23 cellular contexts compared by ENCODE assay signal in genomic region chr1:150146853-150147542, GRCh38. TPM values are rescaled to one million over a fixed set of nuclear protein-coding genes. Genes with fewer than 3 reads are reported as not detected.
DNase-seq lines count a peak whose midpoint lies in the region; ATAC-seq, FAIRE-seq and TF ChIP-seq lines count a peak whose summit lies in the region.
"Had no signal": no experiment of that assay in that cellular context is flagged by ENCODE, and none has a peak within 500 bp of the region (broad histone marks: within the 10 kb centered on the region; RNA-seq: fewer than 3 reads in every experiment).

No MANE protein-coding gene starts in this region.

- BruUV-seq in HepG2 (replicated peaks; lab: Mats Ljungman, UMichigan) = no TSS peak

- in situ Hi-C loops in HepG2 (cut with HindIII; ENCODE audit: extremely low pct_ligation_motif_present, low pct_unique_long_range_greater_than_20kb) = no loop called here

- H3K36me3 Mint-ChIP-seq in activated T-helper 2 cell treated with anti-CD3 and anti-CD28 coated beads, Interferon-gamma antibody, Interleukin-2, Interleukin-4, amounts not matched to agents 10 μg/mL and 5 μg/mL and 100 μg/mL, durations not matched to agents 14 hours and 24 hours and 36 hours (ENCODE audit: low read depth) = peaks cover 15% of the 10 kb centered on the region
- peaks cover 0 to 24% (median 0%) of the 10 kb centered on the region in 5 donors for H3K36me3 Mint-ChIP-seq in naive thymus-derived CD4-positive, alpha-beta T cell

- no peak for TF ChIP-seq EP300 in HepG2 (IDR thresholded peaks at IDR 0.05; ENCODE audit: low read depth in 2 of 2, low read length in 2 of 2)
- TF ChIP-seq EP300 in HepG2 (CRISPR knock-in tag; IDR thresholded peaks at IDR 0.05; ENCODE audit: borderline replicate concordance) = no peak

- no peaks in the 10 kb centered on the region for H3K79me2 ChIP-seq in HepG2 (ENCODE audit: insufficient read depth, low read length)

- TF ChIP-seq POLR2A in HepG2 (IDR thresholded peaks at IDR 0.05; ENCODE audit: insufficient read depth in 1 of 2, low read depth in 2 of 2, low read length in 2 of 2) = no peak

- no peak overlapping the region for H3K4me3 ChIP-seq in naive thymus-derived CD4-positive, alpha-beta T cell (ENCODE audit: low read length)
- no peak overlapping the region for H3K4me3 ChIP-seq in HepG2 (replicated peaks in 1 of 3; ENCODE audit: insufficient read depth in 1 of 3, low read depth in 2 of 3, low read length in 3 of 3)
- H3K4me3 ChIP-seq: breast epithelium, heart left ventricle, lower lobe of right lung, psoas muscle, thyroid gland had no signal

- H3K9me3 Mint-ChIP-seq in activated T-helper 2 cell treated with anti-CD3 and anti-CD28 coated beads, Interferon-gamma antibody, Interleukin-2, Interleukin-4, amounts not matched to agents 10 μg/mL and 5 μg/mL and 100 μg/mL, durations not matched to agents 14 hours and 24 hours and 36 hours = no peaks in the 10 kb centered on the region
- H3K9me3 Mint-ChIP-seq in naive thymus-derived CD4-positive, alpha-beta T cell = peaks cover 0 to 1% (median 0%) of the 10 kb centered on the region in 11 donors
- H3K9me3 Mint-ChIP-seq: activated naive CD4-positive, alpha-beta T cell treated with anti-CD3 and anti-CD28 coated beads for 36 hours had no signal

- no peak for TF ChIP-seq CTCF in GM20000 (IDR thresholded peaks at IDR 0.05; ENCODE audit: extremely low read depth, missing control alignments)
- no peak for TF ChIP-seq CTCF in HepG2 (CRISPR knock-in tag; IDR thresholded peaks at IDR 0.05)

- H2AFZ ChIP-seq in HepG2 (ENCODE audit: low read length) = no peak overlapping the region

- peak overlapping the region; percentile 11 for H3K4me3 Mint-ChIP-seq in activated T-helper 2 cell treated with anti-CD3 and anti-CD28 coated beads, Interferon-gamma antibody, Interleukin-2, Interleukin-4, amounts not matched to agents 10 μg/mL and 5 μg/mL and 100 μg/mL, durations not matched to agents 14 hours and 24 hours and 36 hours (ENCODE audit: low read depth)
- peak overlapping the region; percentile 27 to 71 (median 64) for H3K4me3 Mint-ChIP-seq in naive thymus-derived CD4-positive, alpha-beta T cell
- H3K4me3 Mint-ChIP-seq: activated naive CD4-positive, alpha-beta T cell treated with anti-CD3 and anti-CD28 coated beads for 36 hours had no signal

- no peak for FAIRE-seq in HepG2 (lab: Jason Lieb, UNC)
- FAIRE-seq: H54 had no signal

- intact Hi-C loops in activated T-helper 2 cell treated with anti-CD3 and anti-CD28 coated beads, Interferon-gamma antibody, Interleukin-2, Interleukin-4, amounts not matched to agents 10 μg/mL and 5 μg/mL and 100 μg/mL, durations not matched to agents 14 hours and 24 hours and 36 hours (cut with micrococcal nuclease) = no loop called here
- intact Hi-C loops in naive thymus-derived CD4-positive, alpha-beta T cell (cut with micrococcal nuclease) = no loop called here
- intact Hi-C loops in HepG2 (cut with micrococcal nuclease; ENCODE audit: unreplicated experiment) = no loop called here

- no peak overlapping the region for H3K27ac Mint-ChIP-seq in activated T-helper 2 cell treated with anti-CD3 and anti-CD28 coated beads, Interferon-gamma antibody, Interleukin-2, Interleukin-4, amounts not matched to agents 10 μg/mL and 5 μg/mL and 100 μg/mL, durations not matched to agents 14 hours and 24 hours and 36 hours
- H3K27ac Mint-ChIP-seq in naive thymus-derived CD4-positive, alpha-beta T cell = peak overlapping the region in 8 of 9 donors; percentile 41 to 92 (median 79)
- H3K27ac Mint-ChIP-seq: activated naive CD4-positive, alpha-beta T cell treated with anti-CD3 and anti-CD28 coated beads for 36 hours had no signal

- DNase-seq in NCI-H2107 treated with DMSO at 0.1 percent for 48 hours (lab: John Stamatoyannopoulos, UW; ENCODE audit: unreplicated experiment) (peak; percentile 35), NCI-H2107 (lab: John Stamatoyannopoulos, UW) (no peak), GM20000 (ENCODE audit: low spot score) (peak; percentile 6), cerebellar nuclear complex (lab: John Stamatoyannopoulos, UW) (no peak), HepG2 (ENCODE audit: low spot score) (no peak)
- DNase-seq in activated T-helper 2 cell treated with anti-CD3 and anti-CD28 coated beads, Interferon-gamma antibody, Interleukin-2, Interleukin-4, amounts not matched to agents 10 μg/mL and 5 μg/mL and 100 μg/mL, durations not matched to agents 14 hours and 24 hours and 36 hours (ENCODE audit: low spot score) = no peak
- DNase-seq in naive thymus-derived CD4-positive, alpha-beta T cell = peak in 5 of 9 donors; percentile 21 to 39 (median 37)
- no peak for DNase-seq in stimulated activated naive CD8-positive, alpha-beta T cell treated with anti-CD3 and anti-CD28 coated beads, Interleukin-15, Interleukin-2, amounts not matched to agents 100 U/mL and 50 U/mL, for 24 hours
- DNase-seq: activated CD4-positive, alpha-beta T cell treated with anti-CD3 and anti-CD28 coated beads for 1 hour; activated CD8-positive, alpha-beta memory T cell treated with anti-CD3 and anti-CD28 coated beads, Interleukin-2, amount 50 U/mL, for 4 hours; activated naive CD4-positive, alpha-beta T cell treated with anti-CD3 and anti-CD28 coated beads for 36 hours; DMS153; effector CD8-positive, alpha-beta T cell; heart left ventricle; lower lobe of right lung; NCI-H1694 treated with DMSO at 0.1 percent for 48 hours; NCI-H446 treated with DMSO at 0.1 percent for 48 hours; psoas muscle; thyroid gland had no signal

- H4K20me1 ChIP-seq in HepG2 (ENCODE audit: insufficient read depth, low read length) = no peaks in the 10 kb centered on the region

- peaks cover 16 to 29% of the 10 kb centered on the region in 2 donors for H3K4me1 ChIP-seq in naive thymus-derived CD4-positive, alpha-beta T cell (ENCODE audit: control insufficient read depth in 2 of 2, insufficient read depth in 2 of 2, low read length in 2 of 2)
- H3K4me1 ChIP-seq in HepG2 (ENCODE audit: insufficient read depth, low read length) = peaks cover 22% of the 10 kb centered on the region

- peaks cover 40% of the 10 kb centered on the region for H3K4me1 Mint-ChIP-seq in activated T-helper 2 cell treated with anti-CD3 and anti-CD28 coated beads, Interferon-gamma antibody, Interleukin-2, Interleukin-4, amounts not matched to agents 10 μg/mL and 5 μg/mL and 100 μg/mL, durations not matched to agents 14 hours and 24 hours and 36 hours (ENCODE audit: low read depth)
- H3K4me1 Mint-ChIP-seq in naive thymus-derived CD4-positive, alpha-beta T cell = peaks cover 32 to 67% (median 59%) of the 10 kb centered on the region in 7 donors

- no peak for TF ChIP-seq RAD21 in HepG2 (CRISPR knock-in tag; IDR thresholded peaks at IDR 0.05)

- H3K9ac ChIP-seq in HepG2 (ENCODE audit: insufficient read depth, low read depth, low read length) = no peak overlapping the region

- no peaks in the 10 kb centered on the region for H3K27me3 ChIP-seq in naive thymus-derived CD4-positive, alpha-beta T cell (ENCODE audit: control insufficient read depth in 2 of 2, insufficient read depth in 2 of 2, low read length in 2 of 2)
- H3K27me3 ChIP-seq in HepG2 (ENCODE audit: control insufficient read depth in 1 of 2, insufficient read depth in 2 of 2, low read length in 2 of 2) = no peaks in the 10 kb centered on the region
- H3K27me3 ChIP-seq: breast epithelium, heart left ventricle, thyroid gland had no signal

- H3K27me3 Mint-ChIP-seq in activated T-helper 2 cell treated with anti-CD3 and anti-CD28 coated beads, Interferon-gamma antibody, Interleukin-2, Interleukin-4, amounts not matched to agents 10 μg/mL and 5 μg/mL and 100 μg/mL, durations not matched to agents 14 hours and 24 hours and 36 hours (ENCODE audit: low read depth) = peaks cover 23% of the 10 kb centered on the region
- peaks cover 0 to 26% (median 0%) of the 10 kb centered on the region in 5 donors for H3K27me3 Mint-ChIP-seq in naive thymus-derived CD4-positive, alpha-beta T cell

- POLR2A ChIA-PET in naive thymus-derived CD4-positive, alpha-beta T cell (lab: Charles Lee) = interaction anchor here (0.8 to 1.7 kb wide), 6 partner anchors 14 to 74 kb away, joined by 3 to 12 read pairs (median 4); no protein-coding TSS in a partner anchor
- POLR2A ChIA-PET in HepG2 (lab: Yijun Ruan, JAX) = no interaction called here

- H3K27ac ChIP-seq in naive thymus-derived CD4-positive, alpha-beta T cell (ENCODE audit: low read depth, low read length) = peak overlapping the region; percentile 50
- H3K27ac ChIP-seq in HepG2 (ENCODE audit: extremely low read length, insufficient read depth, low read length) = no peak overlapping the region
- H3K27ac ChIP-seq: 22Rv1, breast epithelium, lower lobe of right lung, psoas muscle, RWPE1, thyroid gland had no signal

- CTCF ChIA-PET in naive thymus-derived CD4-positive, alpha-beta T cell (lab: Charles Lee) = interaction anchor here (0.7 to 2.3 kb wide), 2 partner anchors 15 to 31 kb away, joined by 3 to 7 read pairs; no protein-coding TSS in a partner anchor
- CTCF ChIA-PET in HepG2 (lab: Yijun Ruan, JAX; ENCODE audit: low intra/inter-chr PET ratio, low total read pairs) = no interaction called here

- H3K9me3 ChIP-seq in naive thymus-derived CD4-positive, alpha-beta T cell (ENCODE audit: control insufficient read depth in 2 of 3, low read length in 3 of 3) = no peaks in the 10 kb centered on the region
- H3K9me3 ChIP-seq in HepG2 (ENCODE audit: low read length) = no peaks in the 10 kb centered on the region
- H3K9me3 ChIP-seq: breast epithelium, heart left ventricle, lower lobe of right lung, psoas muscle, thyroid gland had no signal

- WGBS in HepG2 (ENCODE audit: low lambda C conversion rate) = 88% methylated on average over 10 of the region's 10 CpGs

- H3K36me3 ChIP-seq in naive thymus-derived CD4-positive, alpha-beta T cell (ENCODE audit: control insufficient read depth in 2 of 3, insufficient read depth in 3 of 3, low read length in 3 of 3) = no peaks in the 10 kb centered on the region
- peaks cover 0 to 1% of the 10 kb centered on the region in 2 experiments; a peak in 1 of 5 replicates for H3K36me3 ChIP-seq in HepG2 (replicated peaks in 1 of 2; ENCODE audit: control insufficient read depth in 1 of 2, insufficient read depth in 2 of 2, low read length in 2 of 2)
- H3K36me3 ChIP-seq: breast epithelium, lower lobe of right lung, thyroid gland had no signal

- no peak for ATAC-seq in naive thymus-derived CD4-positive, alpha-beta T cell
- no peak for ATAC-seq in stimulated activated naive CD8-positive, alpha-beta T cell treated with anti-CD3 and anti-CD28 coated beads, Interleukin-15, Interleukin-2, amounts not matched to agents 100 U/mL and 50 U/mL, for 24 hours
- ATAC-seq in HepG2 = no peak
- ATAC-seq: heart left ventricle, lower lobe of right lung, psoas muscle had no signal

- H3K4me2 ChIP-seq in HepG2 (ENCODE audit: low read depth, low read length) = no peak overlapping the region

RNA-seq across cellular contexts. Expression of gene PLEKHO1, which starts 2.7 kb away (rescaled TPM):
- total RNA-seq in activated T-helper 2 cell treated with anti-CD3 and anti-CD28 coated beads, Interferon-gamma antibody, Interleukin-2, Interleukin-4, amounts not matched to agents 10 μg/mL and 5 μg/mL and 100 μg/mL, durations not matched to agents 14 hours and 24 hours and 36 hours = 29.3 and 31.2 TPM in 2 replicates
- total RNA-seq in naive thymus-derived CD4-positive, alpha-beta T cell = 100 to 1,000 TPM in 2 of 5 experiments, 10 to 100 TPM in 3; 64.9 to 111 (median 94.1) TPM
- polyA plus RNA-seq in naive thymus-derived CD4-positive, alpha-beta T cell = 10 to 100 TPM; 33.4 to 33.7 TPM
- total RNA-seq in HepG2 (2016; rRNA removed; fragmentation: Illumina TruSeq; extraction: Trizol) = 9.0 and 10.1 TPM in 2 replicates
- 11.3 and 11.7 TPM in 2 replicates for total RNA-seq in HepG2 (2016; cell fraction: cytosol; rRNA removed; fragmentation: Illumina TruSeq; extraction: Trizol; ENCODE audit: low read depth)
- total RNA-seq in HepG2 (2016; cell fraction: insoluble cytoplasmic fraction; rRNA removed; fragmentation: Illumina TruSeq; extraction: Trizol) = 8.0 and 10.1 TPM in 2 replicates
- total RNA-seq in HepG2 (2016; cell fraction: membrane; rRNA removed; fragmentation: Illumina TruSeq; extraction: Trizol) = 16.5 and 22.8 TPM in 2 replicates
- 6.0 and 7.8 TPM in 2 replicates for total RNA-seq in HepG2 (2016; cell fraction: nucleus; rRNA removed; fragmentation: Illumina TruSeq; extraction: Trizol)
- polyA plus RNA-seq in HepG2 (2011; rRNA removed) = 9.8 and 14.0 TPM in 2 replicates
- 7.3 and 7.8 TPM in 2 replicates for polyA plus RNA-seq in HepG2 (2011; cell fraction: cytosol; rRNA removed)
- polyA plus RNA-seq in HepG2 (2011; cell fraction: nucleus; rRNA removed) = 14.5 and 15.1 TPM in 2 replicates
- 5.0 and 7.1 TPM in 2 replicates for polyA plus RNA-seq in HepG2 (2012)
- 14.3 and 15.3 TPM in 2 replicates for polyA plus RNA-seq in HepG2 (2016; cell fraction: cytosol; fragmentation: Illumina TruSeq; extraction: Trizol; ENCODE audit: low read depth)
- polyA plus RNA-seq in HepG2 (2016; cell fraction: insoluble cytoplasmic fraction; fragmentation: Illumina TruSeq; extraction: Trizol; ENCODE audit: low read depth) = 9.3 and 10.6 TPM in 2 replicates
- polyA plus RNA-seq in HepG2 (2016; cell fraction: membrane; fragmentation: Illumina TruSeq; extraction: Trizol; ENCODE audit: low read depth) = 17.5 and 25.2 TPM in 2 replicates
- 13.1 and 14.2 TPM in 2 replicates for polyA plus RNA-seq in HepG2 (2016; cell fraction: nucleus; fragmentation: Illumina TruSeq; extraction: Trizol; ENCODE audit: insufficient read depth, low read depth)
- 1.4 and 7.6 TPM in 2 replicates for polyA minus RNA-seq in HepG2 (2011; rRNA and poly(A)+ RNA removed; ENCODE audit: low replicate concordance)
- polyA minus RNA-seq in HepG2 (2011; cell fraction: cytosol; rRNA and poly(A)+ RNA removed) = 3.5 and 4.0 TPM in 2 replicates
- 4.4 and 5.0 TPM in 2 replicates for polyA minus RNA-seq in HepG2 (2011; cell fraction: nucleus; rRNA and poly(A)+ RNA removed)

Comparison
In these comparisons a context has a peak if more than half of its experiments do, and no peak if none do; other contexts are left out.
1. DNase-seq: peak in NCI-H2107 treated with DMSO at 0.1 percent for 48 hours (single experiment), GM20000 (single experiment) and naive thymus-derived CD4-positive, alpha-beta T cell (5 of 9); none in NCI-H2107 (single experiment), activated T-helper 2 cell treated with anti-CD3 and anti-CD28 coated beads, Interferon-gamma antibody, Interleukin-2, Interleukin-4, amounts not matched to agents 10 μg/mL and 5 μg/mL and 100 μg/mL, durations not matched to agents 14 hours and 24 hours and 36 hours (single experiment), cerebellar nuclear complex (0 of 2), stimulated activated naive CD8-positive, alpha-beta T cell treated with anti-CD3 and anti-CD28 coated beads, Interleukin-15, Interleukin-2, amounts not matched to agents 100 U/mL and 50 U/mL, for 24 hours (single experiment) and HepG2 (single experiment).